In the genomic region with DNA sequence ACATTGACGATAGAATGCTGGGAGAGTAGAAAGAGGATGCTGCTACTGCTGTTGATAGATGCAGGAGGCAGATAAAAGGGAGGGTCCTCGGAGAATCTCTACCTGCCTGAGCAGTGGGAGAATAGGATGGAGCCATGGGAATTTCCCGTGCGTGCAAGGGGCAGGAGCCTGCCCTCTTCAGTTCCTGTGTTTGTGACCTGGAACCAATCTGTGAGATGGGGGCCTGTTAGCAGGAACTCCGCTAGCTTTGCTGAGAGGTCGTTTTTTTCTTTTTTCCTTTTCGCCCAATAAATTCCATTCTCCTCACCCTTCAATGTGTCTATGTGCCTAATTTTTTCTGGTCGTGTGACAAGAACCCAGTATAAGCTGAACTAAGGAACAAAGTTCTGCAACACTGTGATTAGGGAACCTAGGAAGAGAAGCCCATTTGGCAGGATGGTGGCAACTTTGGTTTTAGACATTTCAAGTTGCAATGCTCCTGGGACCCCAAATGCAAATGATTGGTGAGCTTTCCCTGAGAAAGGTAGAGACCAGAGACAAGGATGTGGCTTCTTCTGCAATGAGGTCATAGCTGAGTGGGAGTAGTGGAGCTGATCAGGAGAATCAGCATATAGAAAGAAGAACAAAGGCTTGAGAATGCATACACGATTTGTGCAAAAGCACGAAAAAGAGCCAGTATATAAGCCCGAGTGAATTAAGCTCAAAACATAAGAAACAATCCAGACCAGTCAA, we compare ENCODE assay signal across 13 cellular contexts. TPM values are rescaled to one million over a fixed set of nuclear protein-coding genes. Genes with fewer than 3 reads are reported as not detected.
A peak's percentile ranks its signal among the peaks of the same experiment; 100 is the strongest.
DNase-seq lines count a peak whose midpoint lies in the region; ATAC-seq and TF ChIP-seq lines count a peak whose summit lies in the region.
"Had no signal": no experiment of that assay in that cellular context is flagged by ENCODE, and none has a peak within 500 bp of the region (broad histone marks: within the 10 kb centered on the region; RNA-seq: fewer than 3 reads in every experiment).

No MANE protein-coding gene starts in this region.

- no peak overlapping the region for H2AFZ ChIP-seq in MM.1S (ENCODE audit: low read length)

- no peaks in the 10 kb centered on the region for H3K36me3 Mint-ChIP-seq in activated naive CD4-positive, alpha-beta T cell treated with anti-CD3 and anti-CD28 coated beads, Interleukin-2, amount 50 U/mL, for 72 hours
- H3K36me3 Mint-ChIP-seq in activated naive CD4-positive, alpha-beta T cell treated with anti-CD3 and anti-CD28 coated beads, Interleukin-2, amount 10 ng/mL, durations not matched to agents 7 days and 5 days: peaks cover 20% of the 10 kb centered on the region

- H3K4me3 Mint-ChIP-seq in activated naive CD4-positive, alpha-beta T cell treated with anti-CD3 and anti-CD28 coated beads, Interleukin-2, amount 10 ng/mL, durations not matched to agents 7 days and 5 days: no peak overlapping the region
- H3K4me3 Mint-ChIP-seq: activated CD4-positive, alpha-beta memory T cell treated with anti-CD3 and anti-CD28 coated beads for 36 hours had no signal

- peaks cover 25% of the 10 kb centered on the region for H3K79me2 ChIP-seq in MM.1S (ENCODE audit: low read length)

- in situ Hi-C loops in brain microvascular endothelial cell (cut with HindIII; ENCODE audit: low pct_ligation_motif_present, low sequenced_read_pairs): no loop called here

- intact Hi-C loops in left cardiac atrium (cut with DNase I): no loop called here

- peak; percentile 20 to 41 for ATAC-seq in activated naive CD4-positive, alpha-beta T cell treated with anti-CD3 and anti-CD28 coated beads, Interleukin-2, amount 50 U/mL, for 72 hours
- peak; percentile 92 for ATAC-seq in HG02588 (IDR thresholded peaks at IDR 0.05; ENCODE audit: unreplicated experiment)
- peak; percentile 90 for ATAC-seq in HG03558 (IDR thresholded peaks at IDR 0.05; ENCODE audit: extremely low read depth, unreplicated experiment)
- ATAC-seq in left cardiac atrium: no peak
- ATAC-seq: foreskin keratinocyte, Panc1 had no signal

- CTCF ChIA-PET in activated naive CD4-positive, alpha-beta T cell treated with anti-CD3 and anti-CD28 coated beads, Interleukin-2, amount 10 ng/mL, durations not matched to agents 7 days and 5 days (lab: Charles Lee): no interaction called here
- CTCF ChIA-PET in RWPE1 (lab: Yijun Ruan, JAX): interaction anchor here (0.6 kb wide), 1 partner anchor 14 kb away, joined by 4 read pairs; no protein-coding TSS in a partner anchor

- no peak overlapping the region for H3K27ac ChIP-seq in RWPE1
- H3K27ac ChIP-seq in brain microvascular endothelial cell: no peak overlapping the region
- H3K27ac ChIP-seq in MM.1S (ENCODE audit: low read length): no peak overlapping the region
- H3K27ac ChIP-seq: foreskin keratinocyte, testis had no signal

- peaks cover 18% of the 10 kb centered on the region for H3K4me1 Mint-ChIP-seq in activated naive CD4-positive, alpha-beta T cell treated with anti-CD3 and anti-CD28 coated beads, Interleukin-2, amount 10 ng/mL, durations not matched to agents 7 days and 5 days

- DNase-seq in activated naive CD4-positive, alpha-beta T cell treated with anti-CD3 and anti-CD28 coated beads, Interleukin-2, amount 50 U/mL, for 72 hours (ENCODE audit: low spot score in 2 of 2): no peak
- DNase-seq in activated naive CD4-positive, alpha-beta T cell treated with anti-CD3 and anti-CD28 coated beads, Interleukin-2, amount 10 ng/mL, durations not matched to agents 7 days and 5 days: no peak
- no peak for DNase-seq in RWPE1 (ENCODE audit: low spot score)
- DNase-seq in brain microvascular endothelial cell: no peak
- DNase-seq in left cardiac atrium: no peak
- no peak for DNase-seq in MM.1S
- DNase-seq: activated CD4-positive, alpha-beta memory T cell treated with anti-CD3 and anti-CD28 coated beads for 36 hours; foreskin keratinocyte; MG63; testis had no signal

- H3K9me3 ChIP-seq in MM.1S (replicated peaks; ENCODE audit: insufficient read depth, low read length): no peaks in the 10 kb centered on the region
- H3K9me3 ChIP-seq: MG63, testis had no signal

- H3K4me1 ChIP-seq in MM.1S (ENCODE audit: low read length): peaks cover 7% of the 10 kb centered on the region
- H3K4me1 ChIP-seq: foreskin keratinocyte, testis had no signal

- POLR2A ChIA-PET in RWPE1 (lab: Yijun Ruan, JAX; ENCODE audit: low non-redundant PET): no interaction called here

- no peaks in the 10 kb centered on the region for H3K9me2 ChIP-seq in MM.1S (replicated peaks; ENCODE audit: insufficient read depth, low read length)

- no peak overlapping the region for H3K27ac Mint-ChIP-seq in activated naive CD4-positive, alpha-beta T cell treated with anti-CD3 and anti-CD28 coated beads, Interleukin-2, amount 50 U/mL, for 72 hours
- no peak overlapping the region for H3K27ac Mint-ChIP-seq in activated naive CD4-positive, alpha-beta T cell treated with anti-CD3 and anti-CD28 coated beads, Interleukin-2, amount 10 ng/mL, durations not matched to agents 7 days and 5 days
- H3K27ac Mint-ChIP-seq: activated CD4-positive, alpha-beta memory T cell treated with anti-CD3 and anti-CD28 coated beads for 36 hours had no signal

- TF ChIP-seq CTCF in RWPE1 (conservative IDR thresholded peaks at IDR 0.05; ENCODE audit: low read depth) (no peak), brain microvascular endothelial cell (IDR thresholded peaks at IDR 0.05; ENCODE audit: low read depth, low read length, missing control alignments) (no peak), MM.1S (IDR thresholded peaks at IDR 0.05; ENCODE audit: low read length) (no peak)

- H3F3A ChIP-seq in MM.1S (ENCODE audit: insufficient read depth, low read length): no peaks in the 10 kb centered on the region

- H3K4me2 ChIP-seq in MM.1S (ENCODE audit: low read depth, low read length): no peak overlapping the region

- H4K20me1 ChIP-seq in MM.1S (ENCODE audit: insufficient read depth, low read length): no peaks in the 10 kb centered on the region

- no peaks in the 10 kb centered on the region for H3K27me3 ChIP-seq in brain microvascular endothelial cell (replicated peaks)
- no peaks in the 10 kb centered on the region for H3K27me3 ChIP-seq in MM.1S (replicated peaks; ENCODE audit: insufficient read depth, low read length)
- H3K27me3 ChIP-seq: foreskin keratinocyte, MG63, testis had no signal

- H3K9me3 Mint-ChIP-seq in activated naive CD4-positive, alpha-beta T cell treated with anti-CD3 and anti-CD28 coated beads, Interleukin-2, amount 50 U/mL, for 72 hours: no peaks in the 10 kb centered on the region
- H3K9me3 Mint-ChIP-seq in activated naive CD4-positive, alpha-beta T cell treated with anti-CD3 and anti-CD28 coated beads, Interleukin-2, amount 10 ng/mL, durations not matched to agents 7 days and 5 days: no peaks in the 10 kb centered on the region
- H3K9me3 Mint-ChIP-seq: activated CD4-positive, alpha-beta memory T cell treated with anti-CD3 and anti-CD28 coated beads for 36 hours had no signal

- no peaks in the 10 kb centered on the region for H3K36me3 ChIP-seq in brain microvascular endothelial cell (replicated peaks)
- H3K36me3 ChIP-seq in MM.1S (replicated peaks; ENCODE audit: insufficient read depth, low read length): no peaks in the 10 kb centered on the region
- H3K36me3 ChIP-seq: MG63 had no signal

- H3K9ac ChIP-seq in MM.1S (ENCODE audit: low read length): no peak overlapping the region

- H3K4me3 ChIP-seq in brain microvascular endothelial cell (ENCODE audit: low read depth, low read length) (no peak overlapping the region), MM.1S (ENCODE audit: low read length) (no peak overlapping the region)
- H3K4me3 ChIP-seq: MG63, testis had no signal

- H3K27me3 Mint-ChIP-seq in activated naive CD4-positive, alpha-beta T cell treated with anti-CD3 and anti-CD28 coated beads, Interleukin-2, amount 10 ng/mL, durations not matched to agents 7 days and 5 days: no peaks in the 10 kb centered on the region
- H3K27me3 Mint-ChIP-seq: activated CD4-positive, alpha-beta memory T cell treated with anti-CD3 and anti-CD28 coated beads for 36 hours had no signal

RNA-seq across cellular contexts. Expression of a gene that starts 23.9 kb away (rescaled TPM):
- total RNA-seq in activated naive CD4-positive, alpha-beta T cell treated with anti-CD3 and anti-CD28 coated beads, Interleukin-2, amount 50 U/mL, for 72 hours: 10 to 100 TPM; 37.4 to 41.9 TPM
- 10 to 100 TPM; 42.4 to 66.6 TPM for total RNA-seq in left cardiac atrium

Comparison
In these comparisons a context has a peak if more than half of its experiments do, and no peak if none do; other contexts are left out.
1. ATAC-seq: peak in activated naive CD4-positive, alpha-beta T cell treated with anti-CD3 and anti-CD28 coated beads, Interleukin-2, amount 50 U/mL, for 72 hours (2 of 2), HG02588 (single experiment) and HG03558 (single experiment); none in left cardiac atrium (0 of 2).